Comparison of ENCODE assay signal across 10 cellular contexts in the genomic region with DNA sequence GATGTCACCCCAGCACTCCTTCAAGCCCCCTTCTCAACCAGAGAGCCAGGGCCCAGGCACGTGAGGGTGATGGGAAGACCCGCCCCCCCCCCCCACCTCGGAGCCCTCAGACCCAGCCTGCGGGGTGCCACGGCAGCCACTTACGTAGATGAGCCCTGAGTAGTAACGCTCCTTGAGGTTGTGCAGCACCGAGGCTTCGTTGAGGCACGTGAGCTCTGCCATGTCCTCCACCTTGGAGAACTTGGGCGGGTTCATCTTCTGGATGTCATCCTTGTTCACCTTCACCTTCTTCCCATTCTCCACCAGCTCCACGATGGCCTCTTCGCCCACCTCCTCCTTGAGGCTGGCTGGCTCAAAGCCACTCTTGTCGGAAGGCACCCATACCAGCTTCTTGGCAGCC. TPM values are rescaled to one million over a fixed set of nuclear protein-coding genes. Genes with fewer than 3 reads are reported as not detected.
A peak's percentile ranks its signal among the peaks of the same experiment; 100 is the strongest.
DNase-seq lines count a peak whose midpoint lies in the region; ATAC-seq and TF ChIP-seq lines count a peak whose summit lies in the region.
"Had no signal": no experiment of that assay in that cellular context is flagged by ENCODE, and none has a peak within 500 bp of the region (broad histone marks: within the 10 kb centered on the region; RNA-seq: fewer than 3 reads in every experiment).

No MANE protein-coding gene starts in this region.

- H3K36me3 ChIP-seq in CD8-positive, alpha-beta memory T cell (ENCODE audit: insufficient read depth, low read length), result peaks cover 24% of the 10 kb centered on the region
- H3K36me3 ChIP-seq in RWPE2 (ENCODE audit: low read depth), result peaks cover 94% of the 10 kb centered on the region
- peaks cover 0 to 21% (median 13%) of the 10 kb centered on the region in 4 donors for H3K36me3 ChIP-seq in sigmoid colon

- peaks cover 79 to 94% (median 88%) of the 10 kb centered on the region in 3 donors for H3K4me1 Mint-ChIP-seq in CD8-positive, alpha-beta memory T cell
- H3K4me1 Mint-ChIP-seq in endothelial cell (ENCODE audit: unreplicated experiment), result peaks cover 53% of the 10 kb centered on the region

- H3K27ac Mint-ChIP-seq in CD8-positive, alpha-beta memory T cell, result peak overlapping the region; percentile 89 to 99 (median 96)
- peak overlapping the region; percentile 49 for H3K27ac Mint-ChIP-seq in endothelial cell (ENCODE audit: unreplicated experiment)

- no peaks in the 10 kb centered on the region for H3K9me3 Mint-ChIP-seq in CD8-positive, alpha-beta memory T cell
- H3K9me3 Mint-ChIP-seq in endothelial cell (ENCODE audit: unreplicated experiment), result no peaks in the 10 kb centered on the region

- 83% methylated on average over 14 of the region's 14 CpGs for WGBS in sigmoid colon, 2 donors

- no peak for ATAC-seq in RWPE2 (ENCODE audit: low read depth)
- no peak for ATAC-seq in GM21423 (IDR thresholded peaks at IDR 0.05; ENCODE audit: unreplicated experiment)
- ATAC-seq: SK-N-SH treated with all-trans-retinoic acid at 6 μM for 48 hours had no signal

- intact Hi-C loops in sigmoid colon (cut with DNase I) (no loop called here), posterior vena cava (cut with DNase I) (no loop called here)

- H3K9me3 ChIP-seq in CD8-positive, alpha-beta memory T cell (ENCODE audit: low read length), result no peaks in the 10 kb centered on the region
- H3K9me3 ChIP-seq in RWPE2 (ENCODE audit: severe bottlenecking) (no peaks in the 10 kb centered on the region), sigmoid colon (no peaks in the 10 kb centered on the region)

- H3K27me3 ChIP-seq in CD8-positive, alpha-beta memory T cell (ENCODE audit: insufficient read depth, low read length, poor library complexity, severe bottlenecking), result no peaks in the 10 kb centered on the region
- H3K27me3 ChIP-seq in RWPE2 (ENCODE audit: insufficient read depth, poor library complexity, severe bottlenecking) (no peaks in the 10 kb centered on the region), sigmoid colon (no peaks in the 10 kb centered on the region)

- TF ChIP-seq EP300 in sigmoid colon (IDR thresholded peaks at IDR 0.05), result no peak

- TF ChIP-seq CTCF in RWPE2 (IDR thresholded peaks at IDR 0.05; ENCODE audit: poor library complexity, severe bottlenecking), result no peak
- TF ChIP-seq CTCF in endothelial cell (IDR thresholded peaks at IDR 0.05; ENCODE audit: unreplicated experiment), result no peak
- TF ChIP-seq CTCF in sigmoid colon (IDR thresholded peaks at IDR 0.05), result no peak

- H3K27me3 Mint-ChIP-seq in CD8-positive, alpha-beta memory T cell, result peaks cover 0 to 9% of the 10 kb centered on the region in 2 donors
- H3K27me3 Mint-ChIP-seq in endothelial cell (ENCODE audit: unreplicated experiment), result peaks cover 10% of the 10 kb centered on the region

- H3K4me3 Mint-ChIP-seq in CD8-positive, alpha-beta memory T cell, result peak overlapping the region; percentile 17 to 81 (median 66)
- peak overlapping the region; percentile 52 for H3K4me3 Mint-ChIP-seq in endothelial cell (ENCODE audit: unreplicated experiment)

- peak in 3 of 5 donors; percentile 33 to 64 (median 58) for DNase-seq in CD8-positive, alpha-beta memory T cell
- DNase-seq in RWPE2 (ENCODE audit: low spot score) (no peak), endothelial cell (ENCODE audit: low spot score) (no peak), sigmoid colon (no peak), AG20443 (ENCODE audit: low spot score) (no peak), posterior vena cava (ENCODE audit: low spot score) (no peak)
- DNase-seq: DMS153, NCI-H1092 treated with DMSO at 0.1 percent for 48 hours had no signal

- no peak overlapping the region for H3K27ac ChIP-seq in CD8-positive, alpha-beta memory T cell (ENCODE audit: low read depth, low read length)
- peak overlapping the region; percentile 96 for H3K27ac ChIP-seq in RWPE2 (ENCODE audit: poor library complexity, severe bottlenecking)
- peak overlapping the region; percentile 98 to 100 (median 100) for H3K27ac ChIP-seq in sigmoid colon

- no peak for TF ChIP-seq POLR2A in sigmoid colon (IDR thresholded peaks at IDR 0.05)

- peaks cover 0 to 59% (median 16%) of the 10 kb centered on the region in 3 donors for H3K36me3 Mint-ChIP-seq in CD8-positive, alpha-beta memory T cell
- peaks cover 13% of the 10 kb centered on the region for H3K36me3 Mint-ChIP-seq in endothelial cell (ENCODE audit: low read depth, unreplicated experiment)

- H3K4me1 ChIP-seq in CD8-positive, alpha-beta memory T cell (ENCODE audit: insufficient read depth, low read length), result peaks cover 90% of the 10 kb centered on the region
- H3K4me1 ChIP-seq in RWPE2 (ENCODE audit: insufficient read depth, poor library complexity, severe bottlenecking) (peaks cover 55% of the 10 kb centered on the region), sigmoid colon (peaks cover 0 to 96% (median 94%) of the 10 kb centered on the region in 4 donors)

- peak overlapping the region; percentile 38 for H3K4me3 ChIP-seq in CD8-positive, alpha-beta memory T cell (ENCODE audit: low read length)
- H3K4me3 ChIP-seq in RWPE2 (ENCODE audit: severe bottlenecking), result no peak overlapping the region
- no peak overlapping the region for H3K4me3 ChIP-seq in sigmoid colon

- CTCF ChIA-PET in CD8-positive, alpha-beta memory T cell (lab: Charles Lee), result interaction anchor here (1.2 kb wide), 1 partner anchor 15 kb away, joined by 5 read pairs; no protein-coding TSS in a partner anchor

- POLR2A ChIA-PET in CD8-positive, alpha-beta memory T cell (lab: Charles Lee), result interaction anchor here (0.8 to 1.6 kb wide), 4 partner anchors 10 to 103 kb away, joined by 3 to 4 read pairs (median 4); no protein-coding TSS in a partner anchor

RNA-seq across cellular contexts. Expression of a gene that starts 39.0 kb away (rescaled TPM):
- total RNA-seq in CD8-positive, alpha-beta memory T cell, result 100 to 1,000 TPM; 680 to 684 TPM
- polyA plus RNA-seq in CD8-positive, alpha-beta memory T cell, result 425 TPM
- 931 TPM for total RNA-seq in endothelial cell (ENCODE audit: unreplicated experiment)
- 100 to 1,000 TPM; 147 to 273 (median 184) TPM for total RNA-seq in sigmoid colon
- polyA plus RNA-seq in sigmoid colon, result 100 to 1,000 TPM in 1 of 3 donors, 10 to 100 TPM in 2; 63.7 to 307 (median 88.3) TPM
- total RNA-seq in posterior vena cava, result 100 to 1,000 TPM; 831 to 938 TPM

Comparison
In these comparisons a context has a peak if more than half of its experiments do, and no peak if none do; other contexts are left out.
1. DNase-seq: peak in CD8-positive, alpha-beta memory T cell (3 of 5); none in RWPE2 (single experiment), endothelial cell (single experiment), sigmoid colon (single experiment), AG20443 (single experiment) and posterior vena cava (single experiment).